ENCODE assay signal across 3 cellular contexts in genomic region chr11:70756341-70756740, GRCh38.
TF ChIP-seq lines count a peak whose summit lies in the region.

No MANE protein-coding gene starts in this region.

TF ChIP-seq in A549, 52 proteins besides CTCF, POLR2A, EP300 and RAD21:
- TF ChIP-seq ZFP36 (IDR thresholded peaks at IDR 0.05; ENCODE audit: borderline replicate concordance, partially characterized antibody) (no peak), HOXA7 (CRISPR knock-in tag; IDR thresholded peaks at IDR 0.05) (no peak), CHD2 (IDR thresholded peaks at IDR 0.05; ENCODE audit: low read length, partially characterized antibody) (no peak), E2F6 (IDR thresholded peaks at IDR 0.05; ENCODE audit: borderline replicate concordance, low read depth) (no peak), MAFK (IDR thresholded peaks at IDR 0.05; ENCODE audit: partially characterized antibody) (no peak), NPAS2 (CRISPR knock-in tag; IDR thresholded peaks at IDR 0.05; ENCODE audit: borderline replicate concordance) (no peak), HEYL (CRISPR knock-in tag; IDR thresholded peaks at IDR 0.05) (no peak), CHD4 (IDR thresholded peaks at IDR 0.05; ENCODE audit: borderline replicate concordance) (no peak), ATOH8 (CRISPR knock-in tag; IDR thresholded peaks at IDR 0.05; ENCODE audit: low read depth) (no peak), MYC (IDR thresholded peaks at IDR 0.05; ENCODE audit: borderline replicate concordance, low read length) (no peak), EHF (CRISPR knock-in tag; IDR thresholded peaks at IDR 0.05) (no peak), NR3C1 (IDR thresholded peaks at IDR 0.05) (no peak)
- TF ChIP-seq, protein P1, sequence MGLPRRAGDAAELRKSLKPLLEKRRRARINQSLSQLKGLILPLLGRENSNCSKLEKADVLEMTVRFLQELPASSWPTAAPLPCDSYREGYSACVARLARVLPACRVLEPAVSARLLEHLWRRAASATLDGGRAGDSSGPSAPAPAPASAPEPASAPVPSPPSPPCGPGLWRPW (IDR thresholded peaks at IDR 0.05) = no peak
- TF ChIP-seq, protein P2, sequence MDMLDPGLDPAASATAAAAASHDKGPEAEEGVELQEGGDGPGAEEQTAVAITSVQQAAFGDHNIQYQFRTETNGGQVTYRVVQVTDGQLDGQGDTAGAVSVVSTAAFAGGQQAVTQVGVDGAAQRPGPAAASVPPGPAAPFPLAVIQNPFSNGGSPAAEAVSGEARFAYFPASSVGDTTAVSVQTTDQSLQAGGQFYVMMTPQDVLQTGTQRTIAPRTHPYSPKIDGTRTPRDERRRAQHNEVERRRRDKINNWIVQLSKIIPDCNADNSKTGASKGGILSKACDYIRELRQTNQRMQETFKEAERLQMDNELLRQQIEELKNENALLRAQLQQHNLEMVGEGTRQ (IDR thresholded peaks at IDR 0.05) = no peak
- TF ChIP-seq, protein P3, sequence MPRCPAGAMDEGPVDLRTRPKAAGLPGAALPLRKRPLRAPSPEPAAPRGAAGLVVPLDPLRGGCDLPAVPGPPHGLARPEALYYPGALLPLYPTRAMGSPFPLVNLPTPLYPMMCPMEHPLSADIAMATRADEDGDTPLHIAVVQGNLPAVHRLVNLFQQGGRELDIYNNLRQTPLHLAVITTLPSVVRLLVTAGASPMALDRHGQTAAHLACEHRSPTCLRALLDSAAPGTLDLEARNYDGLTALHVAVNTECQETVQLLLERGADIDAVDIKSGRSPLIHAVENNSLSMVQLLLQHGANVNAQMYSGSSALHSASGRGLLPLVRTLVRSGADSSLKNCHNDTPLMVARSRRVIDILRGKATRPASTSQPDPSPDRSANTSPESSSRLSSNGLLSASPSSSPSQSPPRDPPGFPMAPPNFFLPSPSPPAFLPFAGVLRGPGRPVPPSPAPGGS (IDR thresholded peaks at IDR 0.05) = no peak

TF ChIP-seq in GM23338, 12 proteins besides CTCF, POLR2A, EP300 and RAD21 (continued from another document and continues in another):
- TF ChIP-seq EZH2 (IDR thresholded peaks at IDR 0.05; ENCODE audit: low read depth, unreplicated experiment) (no peak), POLR2AphosphoS5 (IDR thresholded peaks at IDR 0.05; ENCODE audit: low read depth) (no peak), STAT1 (IDR thresholded peaks at IDR 0.05; ENCODE audit: unreplicated experiment) (no peak), ETS1 (IDR thresholded peaks at IDR 0.05) (no peak), ZNF331 (CRISPR knock-in tag; IDR thresholded peaks at IDR 0.05; ENCODE audit: low read depth) (no peak), ZNF462 (CRISPR knock-in tag; IDR thresholded peaks at IDR 0.05) (no peak), NANOG (IDR thresholded peaks at IDR 0.05; ENCODE audit: borderline replicate concordance) (no peak)

TF ChIP-seq in HepG2, 621 proteins besides CTCF, POLR2A, EP300 and RAD21 (continued from another document):
- TF ChIP-seq SNAPC4 (CRISPR knock-in tag; IDR thresholded peaks at IDR 0.05) = no peak
- no peak for TF ChIP-seq KDM2A (CRISPR knock-in tag; IDR thresholded peaks at IDR 0.05; ENCODE audit: borderline replicate concordance, low read depth)
- no peak for TF ChIP-seq RORA (CRISPR knock-in tag; IDR thresholded peaks at IDR 0.05)
- no peak for TF ChIP-seq CC2D1A (CRISPR knock-in tag; IDR thresholded peaks at IDR 0.05)
- TF ChIP-seq, protein P4, sequence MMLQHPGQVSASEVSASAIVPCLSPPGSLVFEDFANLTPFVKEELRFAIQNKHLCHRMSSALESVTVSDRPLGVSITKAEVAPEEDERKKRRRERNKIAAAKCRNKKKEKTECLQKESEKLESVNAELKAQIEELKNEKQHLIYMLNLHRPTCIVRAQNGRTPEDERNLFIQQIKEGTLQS (CRISPR knock-in tag; IDR thresholded peaks at IDR 0.05) = no peak
- TF ChIP-seq, protein P5, sequence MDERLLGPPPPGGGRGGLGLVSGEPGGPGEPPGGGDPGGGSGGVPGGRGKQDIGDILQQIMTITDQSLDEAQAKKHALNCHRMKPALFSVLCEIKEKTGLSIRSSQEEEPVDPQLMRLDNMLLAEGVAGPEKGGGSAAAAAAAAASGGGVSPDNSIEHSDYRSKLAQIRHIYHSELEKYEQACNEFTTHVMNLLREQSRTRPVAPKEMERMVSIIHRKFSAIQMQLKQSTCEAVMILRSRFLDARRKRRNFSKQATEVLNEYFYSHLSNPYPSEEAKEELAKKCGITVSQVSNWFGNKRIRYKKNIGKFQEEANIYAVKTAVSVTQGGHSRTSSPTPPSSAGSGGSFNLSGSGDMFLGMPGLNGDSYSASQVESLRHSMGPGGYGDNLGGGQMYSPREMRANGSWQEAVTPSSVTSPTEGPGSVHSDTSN (CRISPR knock-in tag; IDR thresholded peaks at IDR 0.05) = no peak
- no peak for TF ChIP-seq ZSCAN21 (CRISPR knock-in tag; IDR thresholded peaks at IDR 0.05; ENCODE audit: borderline replicate concordance)
- TF ChIP-seq ZBTB1 (CRISPR knock-in tag; IDR thresholded peaks at IDR 0.05; ENCODE audit: borderline replicate concordance) = no peak
- no peak for TF ChIP-seq HMGXB3 (CRISPR knock-in tag; IDR thresholded peaks at IDR 0.05; ENCODE audit: borderline replicate concordance)
- no peak for TF ChIP-seq ZMYM2 (CRISPR knock-in tag; IDR thresholded peaks at IDR 0.05)
- TF ChIP-seq NFRKB (IDR thresholded peaks at IDR 0.05) = no peak
- TF ChIP-seq ZNF343 (CRISPR knock-in tag; IDR thresholded peaks at IDR 0.05) = no peak
- no peak for TF ChIP-seq CEBPZ (IDR thresholded peaks at IDR 0.05; ENCODE audit: low read length)
- TF ChIP-seq ZC3H13 (CRISPR knock-in tag; IDR thresholded peaks at IDR 0.05) = no peak
- no peak for TF ChIP-seq TSC22D2 (CRISPR knock-in tag; IDR thresholded peaks at IDR 0.05; ENCODE audit: borderline replicate concordance)
- TF ChIP-seq, protein P6, sequence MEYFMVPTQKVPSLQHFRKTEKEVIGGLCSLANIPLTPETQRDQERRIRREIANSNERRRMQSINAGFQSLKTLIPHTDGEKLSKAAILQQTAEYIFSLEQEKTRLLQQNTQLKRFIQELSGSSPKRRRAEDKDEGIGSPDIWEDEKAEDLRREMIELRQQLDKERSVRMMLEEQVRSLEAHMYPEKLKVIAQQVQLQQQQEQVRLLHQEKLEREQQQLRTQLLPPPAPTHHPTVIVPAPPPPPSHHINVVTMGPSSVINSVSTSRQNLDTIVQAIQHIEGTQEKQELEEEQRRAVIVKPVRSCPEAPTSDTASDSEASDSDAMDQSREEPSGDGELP (IDR thresholded peaks at IDR 0.05; ENCODE audit: borderline replicate concordance, low read depth) = no peak
- TF ChIP-seq NFE2L1 (CRISPR knock-in tag; IDR thresholded peaks at IDR 0.05; ENCODE audit: borderline replicate concordance) = no peak
TF ChIP-seq in HepG2: peak in this region for 0.
